Comparison of ENCODE assay signal across 13 cellular contexts in genomic region chr14:52072266-52072780, GRCh38. TPM values are rescaled to one million over a fixed set of nuclear protein-coding genes. Genes with fewer than 3 reads are reported as not detected.
DNase-seq lines count a peak whose midpoint lies in the region; ATAC-seq and TF ChIP-seq lines count a peak whose summit lies in the region.
"Had no signal": no experiment of that assay in that cellular context is flagged by ENCODE, and none has a peak within 500 bp of the region (broad histone marks: within the 10 kb centered on the region; RNA-seq: fewer than 3 reads in every experiment).

No MANE protein-coding gene starts in this region.

- no peak overlapping the region for H3K4me3 ChIP-seq in BLaER1
- no peak overlapping the region for H3K4me3 ChIP-seq in RWPE2 (ENCODE audit: severe bottlenecking)
- peak overlapping the region; percentile 10 for H3K4me3 ChIP-seq in trophoblast cell (ENCODE audit: low read depth, low read length)
- no peak overlapping the region for H3K4me3 ChIP-seq in CD8-positive, alpha-beta memory T cell (ENCODE audit: low read length)

- peaks cover 69% of the 10 kb centered on the region for H3K4me1 ChIP-seq in BLaER1
- peaks cover 7% of the 10 kb centered on the region for H3K4me1 ChIP-seq in RWPE2 (ENCODE audit: insufficient read depth, poor library complexity, severe bottlenecking)
- H3K4me1 ChIP-seq in trophoblast cell (ENCODE audit: control insufficient read depth in 1 of 2, insufficient read depth in 2 of 2, low read length in 2 of 2), result peaks cover 12 to 25% of the 10 kb centered on the region in 2 experiments
- H3K4me1 ChIP-seq in CD8-positive, alpha-beta memory T cell (ENCODE audit: insufficient read depth, low read length), result peaks cover 18% of the 10 kb centered on the region

- DNase-seq in RWPE2 (ENCODE audit: low spot score), result no peak
- DNase-seq in islet precursor cell, result peak; percentile 40
- DNase-seq in trophoblast cell, result peak; percentile 84 to 89
- no peak for DNase-seq in type B pancreatic cell (ENCODE audit: extremely low spot score, unreplicated experiment)
- no peak for DNase-seq in CD8-positive, alpha-beta memory T cell
- DNase-seq: CD4-positive, alpha-beta memory T cell; GOT3; NCI-H1436; NCI-H2081; SIG-M5 had no signal

- H3K79me2 ChIP-seq in trophoblast cell (ENCODE audit: control insufficient read depth, insufficient read depth, low read length, poor library complexity), result no peaks in the 10 kb centered on the region

- H3K27ac ChIP-seq in BLaER1, result peak overlapping the region; percentile 85
- H3K27ac ChIP-seq in RWPE2 (ENCODE audit: poor library complexity, severe bottlenecking), result peak overlapping the region; percentile 29
- no peak overlapping the region for H3K27ac ChIP-seq in trophoblast cell (ENCODE audit: low read depth, low read length)
- no peak overlapping the region for H3K27ac ChIP-seq in CD8-positive, alpha-beta memory T cell (ENCODE audit: low read depth, low read length)

- H2AFZ ChIP-seq in trophoblast cell (ENCODE audit: insufficient read depth, low read length, poor library complexity), result no peak overlapping the region

- no peak overlapping the region for H3K4me3 Mint-ChIP-seq in type B pancreatic cell
- H3K4me3 Mint-ChIP-seq in CD8-positive, alpha-beta memory T cell, result peak overlapping the region in 1 of 7 donors; percentile 11

- peaks cover 21% of the 10 kb centered on the region for H3K4me1 Mint-ChIP-seq in type B pancreatic cell (ENCODE audit: unreplicated experiment)
- peaks cover 21 to 33% (median 30%) of the 10 kb centered on the region in 3 donors for H3K4me1 Mint-ChIP-seq in CD8-positive, alpha-beta memory T cell

- H3K23ac ChIP-seq in trophoblast cell (ENCODE audit: low read length), result no peak overlapping the region

- H4K91ac ChIP-seq in trophoblast cell (ENCODE audit: low read depth, low read length), result no peak overlapping the region

- H3K4me2 ChIP-seq in BLaER1 (peak overlapping the region; percentile 86), trophoblast cell (ENCODE audit: low read length) (no peak overlapping the region)

- CTCF ChIA-PET in CD8-positive, alpha-beta memory T cell (lab: Charles Lee), result no interaction called here

- H4K12ac ChIP-seq in trophoblast cell (ENCODE audit: low read depth, low read length), result no peak overlapping the region

- H3K79me1 ChIP-seq in trophoblast cell (ENCODE audit: low read length), result peaks cover 7% of the 10 kb centered on the region

- no peak overlapping the region for H2AK5ac ChIP-seq in trophoblast cell (ENCODE audit: low read length)

- H3K36me3 ChIP-seq in BLaER1, result no peaks in the 10 kb centered on the region
- no peaks in the 10 kb centered on the region for H3K36me3 ChIP-seq in RWPE2 (ENCODE audit: low read depth)
- H3K36me3 ChIP-seq in trophoblast cell (ENCODE audit: control insufficient read depth in 1 of 2, insufficient read depth in 2 of 2, low read length in 2 of 2), result no peaks in the 10 kb centered on the region
- H3K36me3 ChIP-seq in CD8-positive, alpha-beta memory T cell (ENCODE audit: insufficient read depth, low read length), result no peaks in the 10 kb centered on the region

- H2BK120ac ChIP-seq in trophoblast cell (ENCODE audit: insufficient read depth, low read length, poor library complexity), result no peak overlapping the region

- H3K4ac ChIP-seq in trophoblast cell (ENCODE audit: low read depth, low read length), result no peak overlapping the region

- POLR2A ChIA-PET in CD8-positive, alpha-beta memory T cell (lab: Charles Lee), result no interaction called here

- no peak overlapping the region for H4K8ac ChIP-seq in trophoblast cell (ENCODE audit: low read depth, low read length)

- H4K20me1 ChIP-seq in BLaER1, result no peaks in the 10 kb centered on the region

- H3K9me3 ChIP-seq in BLaER1, result peaks cover 29% of the 10 kb centered on the region
- H3K9me3 ChIP-seq in RWPE2 (ENCODE audit: severe bottlenecking), result no peaks in the 10 kb centered on the region
- no peaks in the 10 kb centered on the region for H3K9me3 ChIP-seq in trophoblast cell (ENCODE audit: insufficient read depth, low read depth, low read length)
- no peaks in the 10 kb centered on the region for H3K9me3 ChIP-seq in CD8-positive, alpha-beta memory T cell (ENCODE audit: low read length)

- ATAC-seq in RWPE2 (ENCODE audit: low read depth), result no peak
- no peak for ATAC-seq in HG03159 (IDR thresholded peaks at IDR 0.05; ENCODE audit: unreplicated experiment)
- ATAC-seq in activated CD4-positive, CD25-positive, alpha-beta regulatory T cell treated with anti-CD3 and anti-CD28 coated beads, Interleukin-2, amount 50 U/mL, for 24 hours, result no peak

- H2BK5ac ChIP-seq in trophoblast cell (ENCODE audit: low read depth, low read length, poor library complexity), result no peak overlapping the region

- H3K27me3 ChIP-seq in BLaER1 (no peaks in the 10 kb centered on the region), RWPE2 (ENCODE audit: insufficient read depth, poor library complexity, severe bottlenecking) (peaks cover 21% of the 10 kb centered on the region), trophoblast cell (ENCODE audit: insufficient read depth, low read length) (peaks cover 3% of the 10 kb centered on the region)
- peaks cover 18% of the 10 kb centered on the region for H3K27me3 ChIP-seq in CD8-positive, alpha-beta memory T cell (ENCODE audit: insufficient read depth, low read length, poor library complexity, severe bottlenecking)

- H3K27ac Mint-ChIP-seq in type B pancreatic cell, result no peak overlapping the region
- peak overlapping the region in 1 of 8 donors; percentile 16 for H3K27ac Mint-ChIP-seq in CD8-positive, alpha-beta memory T cell

- H3K9ac ChIP-seq in BLaER1 (peak overlapping the region; percentile 63), trophoblast cell (ENCODE audit: low read length) (no peak overlapping the region)

- no peak overlapping the region for H2BK12ac ChIP-seq in trophoblast cell (ENCODE audit: low read length)

- no peak overlapping the region for H3K18ac ChIP-seq in trophoblast cell (ENCODE audit: low read length)

- H3K14ac ChIP-seq in trophoblast cell (ENCODE audit: low read length), result no peak overlapping the region

- no peaks in the 10 kb centered on the region for H3K36me3 Mint-ChIP-seq in type B pancreatic cell
- no peaks in the 10 kb centered on the region for H3K36me3 Mint-ChIP-seq in CD8-positive, alpha-beta memory T cell
- H3K36me3 Mint-ChIP-seq: CD4-positive, alpha-beta memory T cell had no signal

- H3K27me3 Mint-ChIP-seq in type B pancreatic cell, result peaks cover 65% of the 10 kb centered on the region
- peaks cover 24 to 32% of the 10 kb centered on the region in 2 donors for H3K27me3 Mint-ChIP-seq in CD8-positive, alpha-beta memory T cell

- H3K9me3 Mint-ChIP-seq in type B pancreatic cell, result no peaks in the 10 kb centered on the region
- H3K9me3 Mint-ChIP-seq in CD8-positive, alpha-beta memory T cell, result no peaks in the 10 kb centered on the region

- WGBS in trophoblast cell (ENCODE audit: extremely low coverage, insufficient coverage, insufficient read length), result no CpG with 5 or more reads among the region's 2 CpGs

- no peak for TF ChIP-seq CTCF in RWPE2 (IDR thresholded peaks at IDR 0.05; ENCODE audit: poor library complexity, severe bottlenecking)
- TF ChIP-seq CTCF in type B pancreatic cell (conservative IDR thresholded peaks at IDR 0.05), result no peak

RNA-seq across cellular contexts. Expression of gene NID2, which starts 3.5 kb away (rescaled TPM):
- 15.5 and 16.5 TPM in 2 replicates for polyA plus RNA-seq in trophoblast cell (2013)
- total RNA-seq in type B pancreatic cell (ENCODE audit: low replicate concordance), result 8.3 and 65.7 TPM in 2 replicates
- total RNA-seq in CD8-positive, alpha-beta memory T cell, result not detected
- polyA plus RNA-seq in CD8-positive, alpha-beta memory T cell, result 0.30 TPM
- total RNA-seq: CD4-positive, alpha-beta memory T cell had no signal

Comparison
In these comparisons a context has a peak if more than half of its experiments do, and no peak if none do; other contexts are left out.
1. H3K27ac ChIP-seq: peak in BLaER1 (single experiment) and RWPE2 (single experiment); none in trophoblast cell (single experiment) and CD8-positive, alpha-beta memory T cell (single experiment).
2. DNase-seq: peak in islet precursor cell (single experiment) and trophoblast cell (2 of 2); none in RWPE2 (single experiment), type B pancreatic cell (single experiment) and CD8-positive, alpha-beta memory T cell (0 of 5).